ENCODE assay signal across 20 cellular contexts in the genomic region with DNA sequence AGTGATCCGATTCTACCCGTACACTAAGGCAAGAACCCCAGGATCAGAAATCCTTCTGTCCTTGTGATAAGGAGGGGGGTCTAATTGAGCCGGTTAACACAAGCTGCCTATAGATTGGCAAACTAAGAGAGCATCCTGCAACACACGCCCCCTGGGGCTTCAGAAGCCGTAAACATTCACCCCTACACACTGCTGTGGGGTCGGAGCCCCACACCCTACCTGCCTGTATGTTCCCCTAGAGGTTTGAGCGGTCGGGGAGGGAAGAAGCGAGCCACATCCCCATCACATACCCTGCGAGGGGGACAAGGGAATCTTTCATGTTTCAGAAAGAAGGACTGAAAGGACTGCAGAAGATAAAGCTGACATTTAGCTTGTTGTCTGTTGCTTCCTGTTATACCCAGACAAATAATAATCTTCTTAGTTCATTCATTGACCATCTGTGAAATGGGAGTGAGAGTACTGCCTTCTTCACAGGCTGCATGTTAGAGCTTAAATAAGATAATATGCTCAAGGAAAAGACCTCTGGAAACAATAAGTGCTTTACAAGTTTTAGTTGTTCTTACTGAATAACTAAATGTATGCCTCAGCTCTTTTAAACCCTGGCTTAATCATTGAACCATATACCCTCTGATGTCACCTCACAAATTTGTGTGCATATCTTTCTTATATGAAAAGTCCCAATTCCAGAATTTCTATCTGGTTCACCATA.
DNase-seq lines count a peak whose midpoint lies in the region; ATAC-seq and TF ChIP-seq lines count a peak whose summit lies in the region.
"Had no signal": no experiment of that assay in that cellular context is flagged by ENCODE, and none has a peak within 500 bp of the region (broad histone marks: within the 10 kb centered on the region; RNA-seq: fewer than 3 reads in every experiment).

No MANE protein-coding gene starts in this region.

- no peak for TF ChIP-seq RAD21 in IMR-90 (IDR thresholded peaks at IDR 0.05; ENCODE audit: low read length)

- no peaks in the 10 kb centered on the region for H3K36me3 Mint-ChIP-seq in activated CD8-positive, alpha-beta memory T cell treated with anti-CD3 and anti-CD28 coated beads, Interleukin-2, amount 10 ng/mL, durations not matched to agents 7 days and 5 days

- no peak overlapping the region for H2AK5ac ChIP-seq in IMR-90 (ENCODE audit: low read depth, low read length)

- H3K4me2 ChIP-seq in IMR-90 (ENCODE audit: low read depth, low read length), result peak overlapping the region; percentile 71; the same call in 1 of the 2 replicates

- DNase-seq in IMR-90, result no peak
- peak; percentile 7 for DNase-seq in left kidney (ENCODE audit: low read depth, low spot score)
- DNase-seq in RKO (ENCODE audit: low spot score), result no peak
- DNase-seq in activated CD8-positive, alpha-beta memory T cell treated with anti-CD3 and anti-CD28 coated beads, Interleukin-2, amount 10 ng/mL, durations not matched to agents 7 days and 5 days, result no peak
- no peak for DNase-seq in activated T-cell treated with anti-CD3 and anti-CD28 coated beads for 4 hours
- no peak for DNase-seq in HPDE6-E6E7 (ENCODE audit: extremely low spot score)
- DNase-seq: activated B cell treated with CpG ODN at 0.5 μM for 24 hours; activated CD8-positive, alpha-beta memory T cell treated with anti-CD3 and anti-CD28 coated beads, Interleukin-2, amount 50 U/mL, for 4 hours; activated naive CD4-positive, alpha-beta T cell treated with anti-CD3 and anti-CD28 coated beads, Interleukin-2, amount 50 U/mL, for 16 hours; AML-193; caudate nucleus; gastrocnemius medialis; NCI-H1930; ovary; Peyer's patch; stomach had no signal

- no peak overlapping the region for H2AK9ac ChIP-seq in IMR-90 (replicated peaks; ENCODE audit: low read depth, low read length, poor library complexity)

- no peak overlapping the region for H3K18ac ChIP-seq in IMR-90 (ENCODE audit: low read depth, low read length)

- H3K79me1 ChIP-seq in IMR-90 (ENCODE audit: low read depth in 1 of 2, low read length in 2 of 2), result no peaks in the 10 kb centered on the region

- no peak for TF ChIP-seq CTCF in IMR-90 (conservative IDR thresholded peaks at IDR 0.05; ENCODE audit: low read depth, low read length)

- intact Hi-C loops in IMR-90 (cut with micrococcal nuclease), result no loop called here

- no peak overlapping the region for H2BK15ac ChIP-seq in IMR-90 (ENCODE audit: low read depth, low read length)

- no peaks in the 10 kb centered on the region for H3K9me1 ChIP-seq in IMR-90 (ENCODE audit: insufficient read depth, low read length)

- no peaks in the 10 kb centered on the region for H3K27me3 ChIP-seq in IMR-90 (ENCODE audit: control insufficient read depth, insufficient read depth, low read length)
- H3K27me3 ChIP-seq: gastrocnemius medialis, ovary, Peyer's patch, stomach had no signal

- H2BK120ac ChIP-seq in IMR-90 (ENCODE audit: low read depth, low read length), result no peak overlapping the region

- no peak overlapping the region; the same call in 1 of the 2 replicates for H4K5ac ChIP-seq in IMR-90 (ENCODE audit: low read depth, low read length)

- dilution Hi-C loops in IMR-90 (cut with HindIII; ENCODE audit: low sequenced_read_pairs, unreplicated experiment), result no loop called here

- peaks cover 2% of the 10 kb centered on the region; the same call in 1 of the 2 replicates for H3K4me1 ChIP-seq in IMR-90 (ENCODE audit: control insufficient read depth, insufficient read depth, low read length)
- H3K4me1 ChIP-seq: Peyer's patch had no signal

- H3K9ac ChIP-seq in IMR-90 (ENCODE audit: low read depth, low read length), result no peak overlapping the region

- H2AFZ ChIP-seq in IMR-90 (replicated peaks; ENCODE audit: low read length, poor library complexity), result no peak overlapping the region

- WGBS in IMR-90 (ENCODE audit: extremely low coverage in 2 of 2, insufficient read length in 1 of 2), 2 experiments, result no CpG with 5 or more reads among the region's 10 CpGs

- no peak overlapping the region for H3K4ac ChIP-seq in IMR-90 (ENCODE audit: low read depth, low read length)

- no peaks in the 10 kb centered on the region for H3K9me3 ChIP-seq in IMR-90 (ENCODE audit: control insufficient read depth, insufficient read depth, low read length)
- H3K9me3 ChIP-seq: gastrocnemius medialis, ovary, Peyer's patch, stomach had no signal

- CTCF ChIA-PET in IMR-90 (lab: Yijun Ruan, JAX), result interaction anchor here (0.5 kb wide), 1 partner anchor 789 kb away, joined by 5 read pairs; no protein-coding TSS in a partner anchor
- CTCF ChIA-PET in activated CD8-positive, alpha-beta memory T cell treated with anti-CD3 and anti-CD28 coated beads, Interleukin-2, amount 10 ng/mL, durations not matched to agents 7 days and 5 days (lab: Charles Lee), result no interaction called here

- 0 out of 2 replicates have a peak overlapping the region, but pooled peaks have one; percentile 16 for H3K23ac ChIP-seq in IMR-90 (ENCODE audit: low read depth, low read length)

- POLR2A ChIA-PET in IMR-90 (lab: Charles Lee; ENCODE audit: unreplicated experiment), result no interaction called here

- BruUV-seq in IMR-90 (replicated peaks; lab: Mats Ljungman, UMichigan), result no TSS peak

- H4K91ac ChIP-seq in IMR-90 (ENCODE audit: insufficient read depth, low read depth, low read length), result no peak overlapping the region

- H4K8ac ChIP-seq in IMR-90 (ENCODE audit: low read depth in 2 of 2, low read length in 2 of 2), result no peak overlapping the region

- no peak overlapping the region for H3K27ac Mint-ChIP-seq in activated CD8-positive, alpha-beta memory T cell treated with anti-CD3 and anti-CD28 coated beads, Interleukin-2, amount 10 ng/mL, durations not matched to agents 7 days and 5 days
- H3K27ac Mint-ChIP-seq: activated B cell treated with CpG ODN at 0.5 μM for 24 hours had no signal

- H4K20me1 ChIP-seq in IMR-90 (ENCODE audit: insufficient read depth, low read length), result no peaks in the 10 kb centered on the region

- no peak overlapping the region for H3K14ac ChIP-seq in IMR-90 (replicated peaks; ENCODE audit: low read depth, low read length)

- H3K9me3 Mint-ChIP-seq in activated CD8-positive, alpha-beta memory T cell treated with anti-CD3 and anti-CD28 coated beads, Interleukin-2, amount 10 ng/mL, durations not matched to agents 7 days and 5 days (ENCODE audit: low read depth), result no peaks in the 10 kb centered on the region
- H3K9me3 Mint-ChIP-seq: activated B cell treated with CpG ODN at 0.5 μM for 24 hours had no signal

- in situ Hi-C loops in IMR-90 (cut with MboI; ENCODE audit: low sequenced_read_pairs), result no loop called here

- no peak for TF ChIP-seq POLR2A in IMR-90 (IDR thresholded peaks at IDR 0.05; ENCODE audit: low read depth, low read length)

- no peak overlapping the region for H3K4me3 Mint-ChIP-seq in activated CD8-positive, alpha-beta memory T cell treated with anti-CD3 and anti-CD28 coated beads, Interleukin-2, amount 10 ng/mL, durations not matched to agents 7 days and 5 days
- H3K4me3 Mint-ChIP-seq: activated B cell treated with CpG ODN at 0.5 μM for 24 hours had no signal

- no peak overlapping the region for H3K56ac ChIP-seq in IMR-90 (ENCODE audit: extremely low read depth, insufficient read depth, low read length)

- ATAC-seq in GM18502 (IDR thresholded peaks at IDR 0.05; ENCODE audit: poor library complexity, unreplicated experiment) (peak; percentile 12), GM21786 (IDR thresholded peaks at IDR 0.05; ENCODE audit: unreplicated experiment) (peak; percentile 15), IMR-90 (ENCODE audit: low read depth) (no peak)
- ATAC-seq in activated CD8-positive, alpha-beta memory T cell treated with anti-CD3 and anti-CD28 coated beads, Interleukin-2, amount 10 ng/mL, durations not matched to agents 7 days and 5 days, result no peak
- ATAC-seq: gastrocnemius medialis had no signal

- no peaks in the 10 kb centered on the region for H3K36me3 ChIP-seq in IMR-90 (ENCODE audit: control insufficient read depth, insufficient read depth, low read length)
- H3K36me3 ChIP-seq: gastrocnemius medialis, ovary, Peyer's patch, stomach had no signal

- no peak overlapping the region for H2BK5ac ChIP-seq in IMR-90 (ENCODE audit: low read depth, low read length, poor library complexity, severe bottlenecking)

- H3K27me3 Mint-ChIP-seq in activated CD8-positive, alpha-beta memory T cell treated with anti-CD3 and anti-CD28 coated beads, Interleukin-2, amount 10 ng/mL, durations not matched to agents 7 days and 5 days, result no peaks in the 10 kb centered on the region
- H3K27me3 Mint-ChIP-seq: activated B cell treated with CpG ODN at 0.5 μM for 24 hours had no signal

- H3K4me3 ChIP-seq in IMR-90 (ENCODE audit: insufficient read depth, low read depth, low read length), result no peak overlapping the region
- H3K4me3 ChIP-seq: gastrocnemius medialis, ovary, Peyer's patch, skin epidermis, stomach had no signal

- peaks cover 8% of the 10 kb centered on the region for H3K4me1 Mint-ChIP-seq in activated CD8-positive, alpha-beta memory T cell treated with anti-CD3 and anti-CD28 coated beads, Interleukin-2, amount 10 ng/mL, durations not matched to agents 7 days and 5 days

- H2BK20ac ChIP-seq in IMR-90 (ENCODE audit: low read depth, low read length), result 0 out of 2 replicates have a peak overlapping the region, but pooled peaks have one; percentile 3

- H3K27ac ChIP-seq in IMR-90 (ENCODE audit: insufficient read depth, low read length), result no peak overlapping the region
- H3K27ac ChIP-seq: gastrocnemius medialis, HL-60, ovary, Peyer's patch, skin epidermis, stomach had no signal

TF ChIP-seq in IMR-90, 13 proteins besides CTCF, POLR2A, EP300 and RAD21 (continues in another document):
- TF ChIP-seq NFE2L2 (IDR thresholded peaks at IDR 0.05; ENCODE audit: low read depth, low read length) (no peak), MXI1 (IDR thresholded peaks at IDR 0.05; ENCODE audit: borderline replicate concordance, low read depth, low read length) (no peak), BHLHE40 (IDR thresholded peaks at IDR 0.05; ENCODE audit: low read depth, low read length) (no peak), FOS (IDR thresholded peaks at IDR 0.05; ENCODE audit: low read depth, low read length) (no peak), MAZ (IDR thresholded peaks at IDR 0.05; ENCODE audit: borderline replicate concordance, low read depth, low read length) (no peak), RCOR1 (IDR thresholded peaks at IDR 0.05; ENCODE audit: insufficient replicate concordance, low read length) (no peak), RFX5 (IDR thresholded peaks at IDR 0.05; ENCODE audit: low read depth, low read length) (no peak), CHD1 (IDR thresholded peaks at IDR 0.05; ENCODE audit: low read depth, low read length) (no peak)
- TF ChIP-seq, protein P1, sequence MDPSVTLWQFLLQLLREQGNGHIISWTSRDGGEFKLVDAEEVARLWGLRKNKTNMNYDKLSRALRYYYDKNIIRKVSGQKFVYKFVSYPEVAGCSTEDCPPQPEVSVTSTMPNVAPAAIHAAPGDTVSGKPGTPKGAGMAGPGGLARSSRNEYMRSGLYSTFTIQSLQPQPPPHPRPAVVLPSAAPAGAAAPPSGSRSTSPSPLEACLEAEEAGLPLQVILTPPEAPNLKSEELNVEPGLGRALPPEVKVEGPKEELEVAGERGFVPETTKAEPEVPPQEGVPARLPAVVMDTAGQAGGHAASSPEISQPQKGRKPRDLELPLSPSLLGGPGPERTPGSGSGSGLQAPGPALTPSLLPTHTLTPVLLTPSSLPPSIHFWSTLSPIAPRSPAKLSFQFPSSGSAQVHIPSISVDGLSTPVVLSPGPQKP (IDR thresholded peaks at IDR 0.05; ENCODE audit: borderline replicate concordance, low read depth, low read length), result no peak

Comparison
In these comparisons a context has a peak if more than half of its experiments do, and no peak if none do; other contexts are left out.
1. ATAC-seq: peak in GM18502 (single experiment) and GM21786 (single experiment); none in IMR-90 (single experiment) and activated CD8-positive, alpha-beta memory T cell treated with anti-CD3 and anti-CD28 coated beads, Interleukin-2, amount 10 ng/mL, durations not matched to agents 7 days and 5 days (single experiment).